Comparison of ENCODE assay signal across 14 cellular contexts in genomic region chr13:27644302-27644701, GRCh38. TPM values are rescaled to one million over a fixed set of nuclear protein-coding genes. Genes with fewer than 3 reads are reported as not detected.
DNase-seq lines count a peak whose midpoint lies in the region; ATAC-seq, FAIRE-seq and TF ChIP-seq lines count a peak whose summit lies in the region.
"Had no signal": no experiment of that assay in that cellular context is flagged by ENCODE, and none has a peak within 500 bp of the region (broad histone marks: within the 10 kb centered on the region; RNA-seq: fewer than 3 reads in every experiment).

No MANE protein-coding gene starts in this region.

- H3K4me1 ChIP-seq in vagina: peaks cover 37% of the 10 kb centered on the region

- no peak for TF ChIP-seq CTCF in vagina (IDR thresholded peaks at IDR 0.05)

- POLR2A ChIA-PET in activated CD4-positive, alpha-beta T cell treated with anti-CD3 and anti-CD28 coated beads for 36 hours (lab: Charles Lee): interaction anchor here (0.5 kb wide), 1 partner anchor 175 kb away, joined by 3 read pairs; no protein-coding TSS in a partner anchor

- H3K4me3 ChIP-seq in vagina: no peak overlapping the region

- CTCF ChIA-PET in activated CD4-positive, alpha-beta T cell treated with anti-CD3 and anti-CD28 coated beads for 36 hours (lab: Charles Lee): no interaction called here

- H3K4me3 Mint-ChIP-seq in activated T-cell treated with anti-CD3 and anti-CD28 coated beads, Interleukin-2, amount 50 U/mL, for 72 hours: no peak overlapping the region
- H3K4me3 Mint-ChIP-seq in activated CD4-positive, alpha-beta T cell treated with anti-CD3 and anti-CD28 coated beads for 36 hours: no peak overlapping the region
- H3K4me3 Mint-ChIP-seq: activated T-cell treated with anti-CD3 and anti-CD28 coated beads, Interleukin-2, amount 50 U/mL, for 24 hours had no signal

- peak; percentile 82 for FAIRE-seq in islet of Langerhans (lab: Jason Lieb, UNC)
- no peak for FAIRE-seq in RCC 7860 (lab: Jason Lieb, UNC)

- H3K27ac Mint-ChIP-seq in activated T-cell treated with anti-CD3 and anti-CD28 coated beads, Interleukin-2, amount 50 U/mL, for 72 hours: peak overlapping the region; percentile 33
- H3K27ac Mint-ChIP-seq in activated CD4-positive, alpha-beta T cell treated with anti-CD3 and anti-CD28 coated beads for 36 hours: no peak overlapping the region
- H3K27ac Mint-ChIP-seq: activated T-cell treated with anti-CD3 and anti-CD28 coated beads, Interleukin-2, amount 50 U/mL, for 24 hours had no signal

- no peaks in the 10 kb centered on the region for H3K27me3 Mint-ChIP-seq in activated T-cell treated with anti-CD3 and anti-CD28 coated beads, Interleukin-2, amount 50 U/mL, for 72 hours (ENCODE audit: low read depth)
- no peaks in the 10 kb centered on the region for H3K27me3 Mint-ChIP-seq in activated CD4-positive, alpha-beta T cell treated with anti-CD3 and anti-CD28 coated beads for 36 hours
- H3K27me3 Mint-ChIP-seq: activated T-cell treated with anti-CD3 and anti-CD28 coated beads, Interleukin-2, amount 50 U/mL, for 24 hours had no signal

- ATAC-seq in activated T-cell treated with anti-CD3 and anti-CD28 coated beads, Interleukin-2, amount 50 U/mL, for 72 hours (replicated peaks in 1 of 2): no peak
- ATAC-seq in activated CD4-positive, alpha-beta T cell treated with anti-CD3 and anti-CD28 coated beads for 36 hours: no peak

- H3K36me3 Mint-ChIP-seq in activated T-cell treated with anti-CD3 and anti-CD28 coated beads, Interleukin-2, amount 50 U/mL, for 72 hours (ENCODE audit: insufficient read depth in 2 of 2): peaks cover 6 to 34% of the 10 kb centered on the region in 2 donors
- H3K36me3 Mint-ChIP-seq in activated CD4-positive, alpha-beta T cell treated with anti-CD3 and anti-CD28 coated beads for 36 hours (ENCODE audit: low read depth): peaks cover 31% of the 10 kb centered on the region

- DNase-seq in activated T-cell treated with anti-CD3 and anti-CD28 coated beads, Interleukin-2, amount 50 U/mL, for 72 hours: no peak
- DNase-seq in activated T-cell treated with anti-CD3 and anti-CD28 coated beads for 4 hours (no peak), astrocyte of the hippocampus (ENCODE audit: low read depth, low spot score) (peak; percentile 89), vagina (ENCODE audit: extremely low spot score in 2 of 2) (no peak), RCC 7860 (ENCODE audit: low spot score) (no peak), NCI-H2107 treated with DMSO at 0.1 percent for 48 hours (lab: John Stamatoyannopoulos, UW; ENCODE audit: unreplicated experiment) (no peak)
- DNase-seq in activated CD4-positive, alpha-beta T cell treated with anti-CD3 and anti-CD28 coated beads for 36 hours: no peak
- DNase-seq: ACHN; activated T-cell treated with anti-CD3 and anti-CD28 coated beads, Interleukin-2, amount 50 U/mL, for 24 hours; Karpas-422; NCI-H774; T-helper 9 cell; trophoblast cell had no signal

- H3K9me3 Mint-ChIP-seq in activated T-cell treated with anti-CD3 and anti-CD28 coated beads, Interleukin-2, amount 50 U/mL, for 72 hours: peaks cover 0 to 3% of the 10 kb centered on the region in 2 donors
- peaks cover 2% of the 10 kb centered on the region for H3K9me3 Mint-ChIP-seq in activated CD4-positive, alpha-beta T cell treated with anti-CD3 and anti-CD28 coated beads for 36 hours (ENCODE audit: low read depth)

- H3K9me3 ChIP-seq in vagina: no peaks in the 10 kb centered on the region

- peaks cover 0 to 14% of the 10 kb centered on the region in 2 donors for H3K36me3 ChIP-seq in vagina

- peaks cover 22% of the 10 kb centered on the region for H3K4me1 Mint-ChIP-seq in activated T-cell treated with anti-CD3 and anti-CD28 coated beads, Interleukin-2, amount 50 U/mL, for 72 hours (ENCODE audit: low read depth)
- peaks cover 20% of the 10 kb centered on the region for H3K4me1 Mint-ChIP-seq in activated CD4-positive, alpha-beta T cell treated with anti-CD3 and anti-CD28 coated beads for 36 hours

- TF ChIP-seq POLR2A in vagina (IDR thresholded peaks at IDR 0.05): no peak

- H3K27me3 ChIP-seq in vagina: no peaks in the 10 kb centered on the region

- H3K27ac ChIP-seq in vagina: peak overlapping the region; percentile 25

- intact Hi-C loops in vagina (cut with DNase I): no loop called here
- intact Hi-C loops in activated CD4-positive, alpha-beta T cell treated with anti-CD3 and anti-CD28 coated beads for 36 hours (cut with DNase I, micrococcal nuclease): no loop called here

RNA-seq across cellular contexts. Expression of gene POLR1D, which starts 22.6 kb away (rescaled TPM):
- total RNA-seq in activated T-cell treated with anti-CD3 and anti-CD28 coated beads, Interleukin-2, amount 50 U/mL, for 72 hours: 100 to 1,000 TPM; 156 to 169 TPM
- total RNA-seq in vagina: 74.2 TPM
- 100 to 1,000 TPM; 165 to 197 TPM for total RNA-seq in activated CD4-positive, alpha-beta T cell treated with anti-CD3 and anti-CD28 coated beads for 36 hours

RNA-seq across cellular contexts. Expression of gene LNX2, which starts 24.0 kb away (rescaled TPM):
- total RNA-seq in activated T-cell treated with anti-CD3 and anti-CD28 coated beads, Interleukin-2, amount 50 U/mL, for 72 hours: 1 to 10 TPM; 6.5 to 7.2 TPM
- 12.0 TPM for total RNA-seq in vagina
- 1 to 10 TPM; 4.7 to 4.8 TPM for total RNA-seq in activated CD4-positive, alpha-beta T cell treated with anti-CD3 and anti-CD28 coated beads for 36 hours
